In the genomic region with DNA sequence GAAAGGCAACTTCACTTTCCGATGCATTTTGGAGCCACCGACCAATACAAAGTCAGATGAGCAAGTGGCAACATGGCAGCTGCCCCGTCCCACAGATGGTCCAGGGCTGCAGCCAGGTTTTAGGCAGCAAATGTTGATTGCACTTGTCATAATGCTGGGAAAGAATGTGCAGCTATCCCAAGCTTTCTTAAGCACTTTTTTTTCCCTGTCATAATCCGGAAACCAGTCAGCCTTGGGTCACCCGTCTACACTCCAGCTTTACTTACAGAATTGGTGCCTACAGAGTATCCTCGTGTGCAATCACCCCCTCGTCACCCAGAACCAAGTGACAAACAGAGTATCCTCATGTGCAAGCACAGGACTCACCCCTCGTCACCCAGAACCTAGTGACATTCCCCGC, we compare ENCODE assay signal across 14 cellular contexts.
A peak's percentile ranks its signal among the peaks of the same experiment; 100 is the strongest.
DNase-seq lines count a peak whose midpoint lies in the region; ATAC-seq and TF ChIP-seq lines count a peak whose summit lies in the region.
"Had no signal": no experiment of that assay in that cellular context is flagged by ENCODE, and none has a peak within 500 bp of the region (broad histone marks: within the 10 kb centered on the region; RNA-seq: fewer than 3 reads in every experiment).

No MANE protein-coding gene starts in this region.

- no peaks in the 10 kb centered on the region for H3K4me1 ChIP-seq in H9 (ENCODE audit: insufficient read depth, low read length)

- no peaks in the 10 kb centered on the region for H3K27me3 ChIP-seq in H9 (ENCODE audit: insufficient read depth, low read length)
- H3K27me3 ChIP-seq: BLaER1 had no signal

- DNase-seq in H9: no peak
- peak; percentile 34 for DNase-seq in ecto neural progenitor cell (ENCODE audit: low spot score)
- DNase-seq in retinal pigment epithelial cell (ENCODE audit: low read depth): peak; percentile 90
- no peak for DNase-seq in T-helper 2 cell
- no peak for DNase-seq in anterior cingulate cortex (lab: John Stamatoyannopoulos, UW)
- DNase-seq: 8988T; AML-193; CD8-positive, alpha-beta memory T cell; DMS53; GF-D8 had no signal

- H3T11ph ChIP-seq in H9 (ENCODE audit: low read length): no peak overlapping the region

- ATAC-seq in GM18867 (IDR thresholded peaks at IDR 0.05; ENCODE audit: unreplicated experiment): no peak
- ATAC-seq in HG03139 (IDR thresholded peaks at IDR 0.05; ENCODE audit: unreplicated experiment): no peak

- TF ChIP-seq CTCF in H9 (conservative IDR thresholded peaks at IDR 0.05) (no peak), nephron (IDR thresholded peaks at IDR 0.05; ENCODE audit: unreplicated experiment in 3 of 3) (no peak), retinal pigment epithelial cell (conservative IDR thresholded peaks at IDR 0.05; ENCODE audit: low read depth, low read length) (no peak)

- no peak overlapping the region for H3K9ac ChIP-seq in H9 (ENCODE audit: extremely low read depth, insufficient read length, low read length)
- H3K9ac ChIP-seq: BLaER1 had no signal

- no peak overlapping the region for H2BK20ac ChIP-seq in H9 (ENCODE audit: low read depth, low read length, poor library complexity, severe bottlenecking)

- H3K79me1 ChIP-seq in H9 (ENCODE audit: insufficient read depth, low read depth, low read length, poor library complexity, severe bottlenecking): no peaks in the 10 kb centered on the region

- no peak overlapping the region for H2BK5ac ChIP-seq in H9 (ENCODE audit: insufficient read length, low read length)

- H3K4me3 ChIP-seq in retinal pigment epithelial cell (ENCODE audit: low read length): no peak overlapping the region
- H3K4me3 ChIP-seq: BLaER1 had no signal

- H3K27me3 Mint-ChIP-seq in H9 (ENCODE audit: low read depth) (no peaks in the 10 kb centered on the region), nephron (ENCODE audit: low read depth) (peaks cover 6% of the 10 kb centered on the region)
- H3K27me3 Mint-ChIP-seq: CD8-positive, alpha-beta memory T cell had no signal

- H3K9me3 Mint-ChIP-seq in H9 (peaks cover 2 to 3% of the 10 kb centered on the region in 2 experiments; a peak in 2 of 5 replicates), nephron (no peaks in the 10 kb centered on the region)
- H3K9me3 Mint-ChIP-seq: CD8-positive, alpha-beta memory T cell had no signal

- H3K56ac ChIP-seq in H9 (ENCODE audit: insufficient read length, low read depth, low read length): no peak overlapping the region

- no peak overlapping the region for H4K5ac ChIP-seq in H9 (ENCODE audit: insufficient read length, low read depth, low read length)

- H3K4me1 Mint-ChIP-seq in H9: peaks cover 12 to 14% of the 10 kb centered on the region in 2 experiments
- H3K4me1 Mint-ChIP-seq in nephron: peaks cover 45% of the 10 kb centered on the region

- WGBS in H9 (ENCODE audit: extremely low coverage, insufficient read length, low lambda C conversion rate): no CpG with 5 or more reads among the region's 9 CpGs

- H2BK15ac ChIP-seq in H9 (ENCODE audit: low read depth, low read length): no peak overlapping the region

- H2AK5ac ChIP-seq in H9 (ENCODE audit: insufficient read length, low read length): no peak overlapping the region

- no peak overlapping the region for H2AFZ ChIP-seq in H9 (ENCODE audit: low read length)

- H3K23ac ChIP-seq in H9 (ENCODE audit: insufficient read length, low read depth, low read length): no peak overlapping the region

- H3K27ac Mint-ChIP-seq in H9 (no peak overlapping the region), nephron (peak overlapping the region in 2 of 3 experiments; percentile 65 to 84)

- no peak overlapping the region for H4K8ac ChIP-seq in H9 (replicated peaks; ENCODE audit: insufficient read length, low read depth, low read length)

- no peak overlapping the region for H3K27ac ChIP-seq in H9 (ENCODE audit: insufficient read length, low read depth, low read length)
- H3K27ac ChIP-seq: BLaER1 had no signal

- no peaks in the 10 kb centered on the region; a peak in 1 of 7 replicates for H3K36me3 Mint-ChIP-seq in H9 (ENCODE audit: insufficient read depth in 1 of 3, low read depth in 3 of 3)
- peaks cover 3% of the 10 kb centered on the region for H3K36me3 Mint-ChIP-seq in nephron (ENCODE audit: low read depth)
- H3K36me3 Mint-ChIP-seq: CD8-positive, alpha-beta memory T cell had no signal

- no peak overlapping the region for H3K4me2 ChIP-seq in H9 (ENCODE audit: insufficient read depth, insufficient read length, low read length)
- H3K4me2 ChIP-seq: BLaER1 had no signal

- H3K14ac ChIP-seq in H9 (ENCODE audit: insufficient read depth, low read length): no peak overlapping the region

- H3K4ac ChIP-seq in H9 (ENCODE audit: low read depth, low read length): no peak overlapping the region

- H3K18ac ChIP-seq in H9 (ENCODE audit: insufficient read length, low read depth, low read length): peak overlapping the region; percentile 26

- H3K9me3 ChIP-seq in H9 (ENCODE audit: control insufficient read depth, low read depth, low read length): no peaks in the 10 kb centered on the region

- no peak overlapping the region for H3K4me3 Mint-ChIP-seq in H9
- no peak overlapping the region for H3K4me3 Mint-ChIP-seq in nephron

- no peak overlapping the region for H2BK120ac ChIP-seq in H9 (ENCODE audit: low read depth, low read length, poor library complexity, severe bottlenecking)

- H3K23me2 ChIP-seq in H9 (ENCODE audit: insufficient read length, low read depth, low read length, poor library complexity, severe bottlenecking): no peaks in the 10 kb centered on the region

- H2BK12ac ChIP-seq in H9 (ENCODE audit: insufficient read length, low read depth, low read length): no peak overlapping the region

- no peak overlapping the region for H4K91ac ChIP-seq in H9 (ENCODE audit: insufficient read length, low read depth, low read length)

- no peaks in the 10 kb centered on the region for H4K20me1 ChIP-seq in H9 (ENCODE audit: control insufficient read depth, insufficient read depth, insufficient read length)
- H4K20me1 ChIP-seq: BLaER1 had no signal

- no peaks in the 10 kb centered on the region for H3K79me2 ChIP-seq in H9 (ENCODE audit: insufficient read depth, low read length)

Comparison
In these comparisons a context has a peak if more than half of its experiments do, and no peak if none do; other contexts are left out.
1. DNase-seq: peak in ecto neural progenitor cell (single experiment) and retinal pigment epithelial cell (single experiment); none in H9 (single experiment), T-helper 2 cell (0 of 5) and anterior cingulate cortex (0 of 58).
2. H3K27ac Mint-ChIP-seq: peak in nephron (2 of 3); none in H9 (0 of 3).